In the genomic region with DNA sequence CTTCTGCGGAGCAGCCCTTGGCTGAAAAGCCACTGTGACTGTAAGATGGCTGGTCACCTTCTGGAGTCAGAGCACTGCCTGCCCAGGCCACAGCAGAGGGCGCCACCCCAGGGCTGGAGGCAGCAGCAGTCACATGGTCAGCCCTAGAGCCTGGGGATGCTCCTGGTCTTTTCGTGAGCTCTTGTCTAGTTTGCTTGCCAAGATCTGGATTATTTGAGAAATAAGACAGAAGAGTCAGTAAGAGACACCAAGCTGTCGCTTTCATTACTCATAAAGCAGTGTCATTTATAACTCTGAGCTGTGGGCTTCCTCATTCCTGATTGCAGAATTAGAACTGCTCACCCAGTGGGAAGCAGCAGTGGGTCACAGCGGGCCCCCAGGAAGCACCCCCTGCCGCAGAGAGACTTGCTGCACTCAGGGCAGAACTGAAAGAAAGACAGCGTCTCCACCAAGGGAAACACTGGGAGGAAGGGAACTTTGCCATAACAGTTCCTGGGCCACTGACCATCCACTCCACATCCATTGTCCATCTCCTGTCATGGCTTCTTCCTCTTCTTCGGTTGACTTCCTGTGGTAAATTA, we compare ENCODE assay signal across 8 cellular contexts. TPM values are rescaled to one million over a fixed set of nuclear protein-coding genes. Genes with fewer than 3 reads are reported as not detected.
A peak's percentile ranks its signal among the peaks of the same experiment; 100 is the strongest.
DNase-seq lines count a peak whose midpoint lies in the region; ATAC-seq and TF ChIP-seq lines count a peak whose summit lies in the region.

No MANE protein-coding gene starts in this region.

- H3K36me3 ChIP-seq in HUES48 (ENCODE audit: control insufficient read depth, insufficient read depth, low read length) (peaks cover 29% of the 10 kb centered on the region), WERI-Rb-1 (peaks cover 33% of the 10 kb centered on the region)
- peaks cover 0 to 34% (median 0%) of the 10 kb centered on the region in 3 experiments for H3K36me3 ChIP-seq in naive thymus-derived CD4-positive, alpha-beta T cell (ENCODE audit: control insufficient read depth in 2 of 3, insufficient read depth in 3 of 3, low read length in 3 of 3)

- CTCF ChIA-PET in naive thymus-derived CD4-positive, alpha-beta T cell (lab: Charles Lee): interaction anchor here (1.0 to 1.5 kb wide), 3 partner anchors 11 to 221 kb away, joined by 4 to 6 read pairs (median 5); no protein-coding TSS in a partner anchor

- H3K27ac Mint-ChIP-seq in naive thymus-derived CD4-positive, alpha-beta T cell: peak overlapping the region; percentile 31 to 85 (median 66)

- H3K27ac ChIP-seq in HUES48 (ENCODE audit: low read depth, low read length) (peak overlapping the region; percentile 11), WERI-Rb-1 (no peak overlapping the region)
- peak overlapping the region; percentile 40 for H3K27ac ChIP-seq in naive thymus-derived CD4-positive, alpha-beta T cell (ENCODE audit: low read depth, low read length)

- H3K27me3 Mint-ChIP-seq in naive thymus-derived CD4-positive, alpha-beta T cell: no peaks in the 10 kb centered on the region

- intact Hi-C loops in naive thymus-derived CD4-positive, alpha-beta T cell (cut with micrococcal nuclease): loop anchor here in 1 of 2 donors (1.0 kb wide), 2 partner anchors 98 to 220 kb away; no protein-coding TSS in a partner anchor

- DNase-seq in COLO668 (lab: John Stamatoyannopoulos, UW; ENCODE audit: unreplicated experiment): peak; percentile 24
- DNase-seq in WERI-Rb-1: peak; percentile 55
- DNase-seq in epithelial cell of proximal tubule (ENCODE audit: low read depth): no peak
- peak in 1 of 9 donors; percentile 34 for DNase-seq in naive thymus-derived CD4-positive, alpha-beta T cell
- DNase-seq in KG1 (lab: John Stamatoyannopoulos, UW): no peak

- H3K9me3 Mint-ChIP-seq in naive thymus-derived CD4-positive, alpha-beta T cell: peaks cover 0 to 2% (median 0%) of the 10 kb centered on the region in 11 donors

- TF ChIP-seq CTCF in WERI-Rb-1 (IDR thresholded peaks at IDR 0.05; ENCODE audit: low read depth, low read length): peak; percentile 92
- TF ChIP-seq CTCF in epithelial cell of proximal tubule (conservative IDR thresholded peaks at IDR 0.05; ENCODE audit: low read depth, low read length): peak; percentile 59

- H3K36me3 Mint-ChIP-seq in naive thymus-derived CD4-positive, alpha-beta T cell: peaks cover 3 to 17% (median 4%) of the 10 kb centered on the region in 5 donors

- no peaks in the 10 kb centered on the region for H3K9me3 ChIP-seq in HUES48 (ENCODE audit: control insufficient read depth, insufficient read depth, low read length)
- no peaks in the 10 kb centered on the region for H3K9me3 ChIP-seq in WERI-Rb-1 (ENCODE audit: severe bottlenecking)
- H3K9me3 ChIP-seq in naive thymus-derived CD4-positive, alpha-beta T cell (ENCODE audit: control insufficient read depth in 2 of 3, low read length in 3 of 3): no peaks in the 10 kb centered on the region

- peak; percentile 78 for ATAC-seq in naive thymus-derived CD4-positive, alpha-beta T cell
- ATAC-seq in GM18511 (IDR thresholded peaks at IDR 0.05; ENCODE audit: unreplicated experiment): no peak
- no peak for ATAC-seq in HG02798 (IDR thresholded peaks at IDR 0.05; ENCODE audit: poor library complexity, unreplicated experiment)

- no peaks in the 10 kb centered on the region for H3K27me3 ChIP-seq in HUES48 (ENCODE audit: control insufficient read depth, insufficient read depth, low read length)
- H3K27me3 ChIP-seq in WERI-Rb-1 (ENCODE audit: insufficient read depth, low read depth, severe bottlenecking): no peaks in the 10 kb centered on the region
- H3K27me3 ChIP-seq in naive thymus-derived CD4-positive, alpha-beta T cell (ENCODE audit: control insufficient read depth in 2 of 2, insufficient read depth in 2 of 2, low read length in 2 of 2): no peaks in the 10 kb centered on the region

- H3K9ac ChIP-seq in HUES48 (ENCODE audit: low read depth, low read length): no peak overlapping the region

- H3K4me3 ChIP-seq in HUES48 (ENCODE audit: low read depth, low read length) (no peak overlapping the region), WERI-Rb-1 (ENCODE audit: low read depth, low read length) (no peak overlapping the region), epithelial cell of proximal tubule (ENCODE audit: low read depth, low read length) (no peak overlapping the region)
- H3K4me3 ChIP-seq in naive thymus-derived CD4-positive, alpha-beta T cell (ENCODE audit: low read length): no peak overlapping the region

- H3K4me1 ChIP-seq in HUES48 (ENCODE audit: control insufficient read depth, insufficient read depth, low read length): peaks cover 7% of the 10 kb centered on the region; the same call in 1 of the 2 replicates
- peaks cover 0 to 6% of the 10 kb centered on the region in 2 donors for H3K4me1 ChIP-seq in naive thymus-derived CD4-positive, alpha-beta T cell (ENCODE audit: control insufficient read depth in 2 of 2, insufficient read depth in 2 of 2, low read length in 2 of 2)

- H3K4me3 Mint-ChIP-seq in naive thymus-derived CD4-positive, alpha-beta T cell: peak overlapping the region in 1 of 10 donors; percentile 24

- peaks cover 19 to 45% (median 34%) of the 10 kb centered on the region in 7 donors for H3K4me1 Mint-ChIP-seq in naive thymus-derived CD4-positive, alpha-beta T cell

- POLR2A ChIA-PET in naive thymus-derived CD4-positive, alpha-beta T cell (lab: Charles Lee): interaction anchor here (1.0 kb wide), 1 partner anchor 126 kb away, joined by 3 read pairs; the partner anchor contains the start of gene SCO2

RNA-seq across cellular contexts. Expression of gene PPP6R2, which starts 56.7 kb away (rescaled TPM):
- total RNA-seq in epithelial cell of proximal tubule: 35.7 and 49.3 TPM in 2 replicates
- 10 to 100 TPM; 57.8 to 88.1 (median 78.1) TPM for total RNA-seq in naive thymus-derived CD4-positive, alpha-beta T cell
- polyA plus RNA-seq in naive thymus-derived CD4-positive, alpha-beta T cell: 10 to 100 TPM; 17.0 to 38.8 TPM

Comparison
In these comparisons a context has a peak if more than half of its experiments do, and no peak if none do; other contexts are left out.
1. DNase-seq: peak in COLO668 (single experiment) and WERI-Rb-1 (single experiment); none in epithelial cell of proximal tubule (single experiment) and KG1 (single experiment).